Comparison of ENCODE assay signal across 17 cellular contexts in the genomic region with DNA sequence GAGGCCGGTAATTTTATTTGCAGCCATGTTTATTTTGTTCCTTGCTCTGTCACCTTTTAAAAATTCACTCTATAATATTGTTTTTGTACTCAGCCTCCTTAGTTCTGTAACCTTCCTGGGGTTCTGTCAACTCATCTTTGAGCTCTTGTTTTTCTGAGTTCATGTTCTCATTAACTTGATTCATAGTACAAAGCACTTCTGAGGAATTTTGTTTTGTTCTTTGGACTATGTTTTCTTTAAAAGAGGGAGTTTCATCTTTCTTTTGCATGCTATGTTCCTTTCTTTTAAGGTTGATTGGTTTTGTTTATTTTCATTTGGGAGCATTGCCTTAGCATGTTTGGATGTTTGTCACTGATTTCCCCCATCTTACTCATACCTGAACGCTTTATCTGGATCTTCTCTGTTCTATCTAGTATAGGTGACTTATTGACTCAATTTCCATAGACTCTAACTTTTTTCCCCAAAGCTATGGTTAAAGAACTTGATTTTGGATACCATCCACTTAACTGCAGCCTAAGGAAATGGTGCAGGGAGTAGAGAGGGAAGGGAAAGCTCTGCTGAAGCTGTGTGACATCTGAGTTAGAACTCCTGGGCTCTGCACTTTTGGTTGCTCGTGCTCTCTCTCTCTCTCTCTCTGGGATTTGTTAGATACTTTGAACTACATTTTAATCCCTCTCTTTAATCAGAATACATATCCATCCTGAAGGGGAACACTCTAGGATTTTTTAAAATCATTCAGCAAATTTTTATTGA.
DNase-seq lines count a peak whose midpoint lies in the region; ATAC-seq, FAIRE-seq and TF ChIP-seq lines count a peak whose summit lies in the region.
"Had no signal": no experiment of that assay in that cellular context is flagged by ENCODE, and none has a peak within 500 bp of the region (broad histone marks: within the 10 kb centered on the region; RNA-seq: fewer than 3 reads in every experiment).

No MANE protein-coding gene starts in this region.

- H3K9me3 ChIP-seq in suprapubic skin, result no peaks in the 10 kb centered on the region
- H3K9me3 ChIP-seq: neutrophil, stomach had no signal

- peak; percentile 56 for DNase-seq in G401 (ENCODE audit: low spot score)
- peak; percentile 62 for DNase-seq in astrocyte of the spinal cord (ENCODE audit: low read depth, low spot score)
- no peak for DNase-seq in foreskin keratinocyte
- DNase-seq in suprapubic skin (ENCODE audit: low spot score in 2 of 2), result no peak
- DNase-seq in ureter (ENCODE audit: low spot score), result no peak
- DNase-seq in GM12892 (ENCODE audit: insufficient read length), result no peak
- no peak for DNase-seq in DMS153 (lab: John Stamatoyannopoulos, UW)
- DNase-seq: activated naive CD4-positive, alpha-beta T cell treated with anti-CD3 and anti-CD28 coated beads for 36 hours; DND-41; KBM-7; NCI-H1417; NCI-H446; small intestine; stomach had no signal

- TF ChIP-seq CTCF in astrocyte of the spinal cord (IDR thresholded peaks at IDR 0.05; ENCODE audit: low read depth, low read length) (no peak), foreskin keratinocyte (conservative IDR thresholded peaks at IDR 0.05) (no peak), suprapubic skin (IDR thresholded peaks at IDR 0.05) (no peak)

- H3K4me1 ChIP-seq in foreskin keratinocyte, result peaks cover 21% of the 10 kb centered on the region
- peaks cover 33% of the 10 kb centered on the region for H3K4me1 ChIP-seq in suprapubic skin

- WGBS in suprapubic skin, result 80% methylated on average over 3 of the region's 3 CpGs

- no peak for ATAC-seq in foreskin keratinocyte
- no peak for ATAC-seq in HG03175 (IDR thresholded peaks at IDR 0.05; ENCODE audit: unreplicated experiment)

- no peak for TF ChIP-seq EP300 in suprapubic skin (IDR thresholded peaks at IDR 0.05)

- in situ Hi-C loops in G401 (cut with HindIII; ENCODE audit: low sequenced_read_pairs) (no loop called here), astrocyte of the spinal cord (cut with HindIII; ENCODE audit: low sequenced_read_pairs) (no loop called here)

- no peak overlapping the region for H3K4me3 ChIP-seq in astrocyte of the spinal cord (ENCODE audit: low read depth, low read length)
- no peak overlapping the region for H3K4me3 ChIP-seq in suprapubic skin
- H3K4me3 ChIP-seq: stomach had no signal

- H3K27ac ChIP-seq in foreskin keratinocyte (peak overlapping the region; percentile 32), suprapubic skin (peak overlapping the region; percentile 38)
- H3K27ac ChIP-seq: neutrophil had no signal

- TF ChIP-seq POLR2A in suprapubic skin (IDR thresholded peaks at IDR 0.05), result no peak
- TF ChIP-seq POLR2A in GM12892 (IDR thresholded peaks at IDR 0.05; ENCODE audit: low read depth, low read length), result no peak

- no peak for FAIRE-seq in GM12892 (lab: Jason Lieb, UNC)
- FAIRE-seq: GM19239, small intestine had no signal

- H3K27me3 ChIP-seq in foreskin keratinocyte (no peaks in the 10 kb centered on the region), suprapubic skin (no peaks in the 10 kb centered on the region)
- H3K27me3 ChIP-seq: neutrophil, stomach had no signal

- H3K36me3 ChIP-seq in suprapubic skin, result no peaks in the 10 kb centered on the region
- H3K36me3 ChIP-seq: neutrophil, stomach had no signal

Comparison
In these comparisons a context has a peak if more than half of its experiments do, and no peak if none do; other contexts are left out.
1. DNase-seq: peak in G401 (single experiment) and astrocyte of the spinal cord (single experiment); none in foreskin keratinocyte (0 of 2), suprapubic skin (0 of 2), ureter (single experiment), GM12892 (single experiment) and DMS153 (single experiment).